8 cellular contexts compared by ENCODE assay signal in genomic region chr15:80999623-81000036, GRCh38. TPM values are rescaled to one million over a fixed set of nuclear protein-coding genes. Genes with fewer than 3 reads are reported as not detected.
A peak's percentile ranks its signal among the peaks of the same experiment; 100 is the strongest.
DNase-seq lines count a peak whose midpoint lies in the region; ATAC-seq and TF ChIP-seq lines count a peak whose summit lies in the region.

No MANE protein-coding gene starts in this region.

- peak overlapping the region; percentile 96 for H3K4me3 Mint-ChIP-seq in endothelial cell (ENCODE audit: unreplicated experiment)

- peaks cover 25% of the 10 kb centered on the region for H3K4me1 Mint-ChIP-seq in endothelial cell (ENCODE audit: unreplicated experiment)

- H3K36me3 Mint-ChIP-seq in endothelial cell (ENCODE audit: low read depth, unreplicated experiment): peaks cover 12% of the 10 kb centered on the region

- H3K9me3 Mint-ChIP-seq in endothelial cell (ENCODE audit: unreplicated experiment): no peaks in the 10 kb centered on the region

- peaks cover 11% of the 10 kb centered on the region for H3K27me3 Mint-ChIP-seq in endothelial cell (ENCODE audit: unreplicated experiment)

- H3K27ac Mint-ChIP-seq in endothelial cell (ENCODE audit: unreplicated experiment): peak overlapping the region; percentile 98

- H3K4me3 ChIP-seq in retinal pigment epithelial cell (ENCODE audit: low read length): peak overlapping the region; percentile 81

- no peak for ATAC-seq in GM18505 (IDR thresholded peaks at IDR 0.05; ENCODE audit: unreplicated experiment)
- ATAC-seq in HG03432 (IDR thresholded peaks at IDR 0.05; ENCODE audit: unreplicated experiment): peak; percentile 21

- DNase-seq in activated CD4-positive, alpha-beta T cell treated with anti-CD3 and anti-CD28 coated beads for 4 hours: peak; percentile 56 to 69
- DNase-seq in endothelial cell (ENCODE audit: low spot score) (no peak), retinal pigment epithelial cell (ENCODE audit: low read depth) (no peak), kidney glomerular epithelial cell (lab: John Stamatoyannopoulos, UW) (no peak), NCI-H187 (lab: John Stamatoyannopoulos, UW) (no peak), GM10266 (ENCODE audit: extremely low spot score) (no peak)

- TF ChIP-seq POLR2A in GM18505 (IDR thresholded peaks at IDR 0.05; ENCODE audit: borderline replicate concordance, extremely low read depth, insufficient read depth, insufficient read length): peak; percentile 57

- TF ChIP-seq CTCF in endothelial cell (IDR thresholded peaks at IDR 0.05; ENCODE audit: unreplicated experiment) (no peak), retinal pigment epithelial cell (conservative IDR thresholded peaks at IDR 0.05; ENCODE audit: low read depth, low read length) (no peak), GM10266 (IDR thresholded peaks at IDR 0.05; ENCODE audit: control insufficient read depth, insufficient read depth, low read depth, missing control alignments) (no peak)

RNA-seq across cellular contexts. Expression of gene TLNRD1, which starts 1.1 kb away (rescaled TPM):
- 86.0 TPM for total RNA-seq in endothelial cell (ENCODE audit: unreplicated experiment)

RNA-seq across cellular contexts. Expression of gene MESD, which starts 10.0 kb away (rescaled TPM):
- 35.7 TPM for total RNA-seq in endothelial cell (ENCODE audit: unreplicated experiment)

Comparison
In these comparisons a context has a peak if more than half of its experiments do, and no peak if none do; other contexts are left out.
1. DNase-seq: peak in activated CD4-positive, alpha-beta T cell treated with anti-CD3 and anti-CD28 coated beads for 4 hours (2 of 2); none in endothelial cell (single experiment), retinal pigment epithelial cell (single experiment), kidney glomerular epithelial cell (single experiment), NCI-H187 (0 of 2) and GM10266 (single experiment).